In the genomic region with DNA sequence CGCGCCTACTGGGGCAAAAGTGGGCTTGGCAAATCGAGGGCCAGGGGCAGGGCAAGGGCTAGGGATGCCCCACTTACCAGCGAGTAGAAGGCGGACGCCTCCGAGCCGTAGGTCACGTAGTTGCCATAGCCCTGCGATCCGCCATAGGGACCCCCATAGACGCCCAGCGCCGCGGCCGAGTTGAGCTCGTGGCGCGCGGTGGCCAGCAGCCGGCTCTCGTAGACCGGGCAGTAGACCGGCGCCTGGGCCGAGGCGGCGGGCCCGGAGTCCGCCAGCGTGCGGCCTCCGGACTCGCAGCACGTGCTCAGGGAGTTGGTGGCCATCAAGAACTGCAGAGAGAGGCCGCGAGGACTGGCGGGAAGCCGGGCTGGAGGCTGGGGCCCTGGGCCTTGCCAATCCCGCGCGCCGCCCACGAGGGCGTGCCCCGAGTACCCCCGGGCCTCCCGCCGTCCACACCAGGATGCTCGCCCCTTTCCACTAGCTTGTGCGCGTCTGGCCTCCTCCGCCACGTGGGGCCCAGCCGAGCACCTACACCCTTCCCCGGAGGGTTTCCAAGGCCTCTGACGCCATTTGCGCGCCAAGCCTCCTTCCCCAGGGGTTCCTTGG, we compare ENCODE assay signal across 14 cellular contexts. TPM values are rescaled to one million over a fixed set of nuclear protein-coding genes. Genes with fewer than 3 reads are reported as not detected.
DNase-seq lines count a peak whose midpoint lies in the region; TF ChIP-seq lines count a peak whose summit lies in the region.
"Had no signal": no experiment of that assay in that cellular context is flagged by ENCODE, and none has a peak within 500 bp of the region (broad histone marks: within the 10 kb centered on the region; RNA-seq: fewer than 3 reads in every experiment).

No MANE protein-coding gene starts in this region.

- no peak overlapping the region for H3K18ac ChIP-seq in mesendoderm (ENCODE audit: low read length)

- no peak overlapping the region for H2BK15ac ChIP-seq in mesendoderm (replicated peaks; ENCODE audit: low read depth)

- H3K27ac ChIP-seq in ACC112 (ENCODE audit: low read depth, low read length) = peak overlapping the region; percentile 72
- H3K27ac ChIP-seq in epithelial cell of prostate = peak overlapping the region; percentile 71
- H3K27ac ChIP-seq in mesendoderm (ENCODE audit: low read depth, low read length) = no peak overlapping the region
- H3K27ac ChIP-seq in adrenal gland = no peak overlapping the region

- no peaks in the 10 kb centered on the region for H3K9me3 ChIP-seq in adrenal gland (replicated peaks in 1 of 3)

- intact Hi-C loops in adrenal gland (cut with DNase I) = no loop called here

- no peak overlapping the region for H2AFZ ChIP-seq in ACC112 (ENCODE audit: low read length, unreplicated experiment)

- TF ChIP-seq CTCF in adrenal gland (IDR thresholded peaks at IDR 0.05) = no peak

- 0 out of 2 replicates have a peak, but pooled peaks cover 4% of the 10 kb centered on the region for H3K36me3 ChIP-seq in ACC112 (ENCODE audit: insufficient read depth, low read length)
- H3K36me3 ChIP-seq in mesendoderm (ENCODE audit: control insufficient read depth, insufficient read depth, low read length) = no peaks in the 10 kb centered on the region
- H3K36me3 ChIP-seq in adrenal gland (replicated peaks in 1 of 2) = no peaks in the 10 kb centered on the region

- H2AK5ac ChIP-seq in mesendoderm (ENCODE audit: low read length) = no peak overlapping the region

- H4K5ac ChIP-seq in mesendoderm (ENCODE audit: low read length) = no peak overlapping the region

- H3K79me2 ChIP-seq in ACC112 (ENCODE audit: control insufficient read depth, insufficient read depth, low read length, unreplicated experiment) (no peaks in the 10 kb centered on the region), mesendoderm (ENCODE audit: control insufficient read depth, insufficient read depth, low read length) (no peaks in the 10 kb centered on the region)

- H3K4ac ChIP-seq in mesendoderm (ENCODE audit: low read depth, low read length) = no peak overlapping the region

- peak overlapping the region; percentile 64 for H3K56ac ChIP-seq in mesendoderm (ENCODE audit: low read length)

- no peak overlapping the region for H4K8ac ChIP-seq in mesendoderm (ENCODE audit: low read depth, low read length)

- no CpG with 5 or more reads among the region's 59 CpGs for WGBS in mesendoderm (ENCODE audit: extremely low coverage, insufficient coverage, low lambda C conversion rate)
- WGBS in adrenal gland, 4 donors = 6 to 20% (median 10%) methylated on average over 1 to 59 of the region's 59 CpGs

- DNase-seq in HK-2 (ENCODE audit: unreplicated experiment) (peak; percentile 80), epithelial cell of prostate (ENCODE audit: low read depth, low spot score) (no peak), mesendoderm (peak; percentile 53), adrenal gland (no peak), NCI-H2227 treated with DMSO at 0.1 percent for 48 hours (lab: John Stamatoyannopoulos, UW) (no peak), NCI-H2196 treated with DMSO at 0.1 percent for 48 hours (lab: John Stamatoyannopoulos, UW; ENCODE audit: unreplicated experiment) (no peak), amygdala (lab: John Stamatoyannopoulos, UW) (no peak)
- DNase-seq: activated CD8-positive, alpha-beta memory T cell treated with anti-CD3 and anti-CD28 coated beads, Interleukin-2, amount 50 U/mL, for 4 hours; activated naive CD8-positive, alpha-beta T cell treated with anti-CD3 and anti-CD28 coated beads for 36 hours; AML-193; NCI-H1436; NCI-H510A treated with DMSO at 0.1 percent for 48 hours; stimulated activated CD4-positive, alpha-beta T cell treated with anti-CD3 and anti-CD28 coated beads, Interleukin-12 subunit alpha, Interleukin-12 subunit beta, amount 100 ng/mL, for 4 hours had no signal

- H3K4me3 ChIP-seq in ACC112 (ENCODE audit: low read depth, low read length) (peak overlapping the region; percentile 75), mesendoderm (ENCODE audit: low read length) (no peak overlapping the region), adrenal gland (no peak overlapping the region)

- no peak for TF ChIP-seq POLR2A in adrenal gland (IDR thresholded peaks at IDR 0.05)

- peak overlapping the region; percentile 20 for H3K4me2 ChIP-seq in mesendoderm (ENCODE audit: low read length)

- no peak overlapping the region for H2BK5ac ChIP-seq in mesendoderm (ENCODE audit: low read length)

- no peak overlapping the region for H3K23ac ChIP-seq in mesendoderm (ENCODE audit: low read length)

- no peak overlapping the region for H3K9ac ChIP-seq in mesendoderm (ENCODE audit: low read length)

- no peaks in the 10 kb centered on the region for H3K4me1 ChIP-seq in ACC112 (ENCODE audit: control insufficient read depth, insufficient read depth, low read length, unreplicated experiment)
- H3K4me1 ChIP-seq in mesendoderm (ENCODE audit: control insufficient read depth, low read depth, low read length) = no peaks in the 10 kb centered on the region
- peaks cover 0 to 16% of the 10 kb centered on the region in 2 donors for H3K4me1 ChIP-seq in adrenal gland (replicated peaks in 1 of 2)

- peaks cover 97% of the 10 kb centered on the region for H3K27me3 ChIP-seq in ACC112 (ENCODE audit: insufficient read depth, low read length)
- H3K27me3 ChIP-seq in mesendoderm (ENCODE audit: insufficient read depth, low read length, poor library complexity) = peaks cover 86% of the 10 kb centered on the region
- H3K27me3 ChIP-seq in adrenal gland = peaks cover 90% of the 10 kb centered on the region

- no peaks in the 10 kb centered on the region for H3K79me1 ChIP-seq in mesendoderm (ENCODE audit: low read length)

- H2BK120ac ChIP-seq in mesendoderm (ENCODE audit: low read depth, low read length) = no peak overlapping the region

RNA-seq across cellular contexts. Expression of a gene that starts 0.9 kb away (rescaled TPM):
- polyA plus RNA-seq in mesendoderm (2013, experiment 1 of 2) = 0.51 TPM
- polyA plus RNA-seq in mesendoderm (2013, experiment 2 of 2) = 0.48 TPM
- not detected for total RNA-seq in adrenal gland
- polyA plus RNA-seq in adrenal gland = under 1 TPM in 1 of 3 donors, not detected in 2; 0.03 TPM
- total RNA-seq: activated naive CD8-positive, alpha-beta T cell treated with anti-CD3 and anti-CD28 coated beads for 36 hours had no signal

Comparison
In these comparisons a context has a peak if more than half of its experiments do, and no peak if none do; other contexts are left out.
1. H3K27ac ChIP-seq: peak in ACC112 (single experiment) and epithelial cell of prostate (single experiment); none in mesendoderm (single experiment) and adrenal gland (0 of 5).
2. DNase-seq: peak in HK-2 (single experiment) and mesendoderm (single experiment); none in epithelial cell of prostate (single experiment), adrenal gland (0 of 7), NCI-H2227 treated with DMSO at 0.1 percent for 48 hours (single experiment), NCI-H2196 treated with DMSO at 0.1 percent for 48 hours (single experiment) and amygdala (0 of 56).